ENCODE assay signal across 16 cellular contexts in the genomic region with DNA sequence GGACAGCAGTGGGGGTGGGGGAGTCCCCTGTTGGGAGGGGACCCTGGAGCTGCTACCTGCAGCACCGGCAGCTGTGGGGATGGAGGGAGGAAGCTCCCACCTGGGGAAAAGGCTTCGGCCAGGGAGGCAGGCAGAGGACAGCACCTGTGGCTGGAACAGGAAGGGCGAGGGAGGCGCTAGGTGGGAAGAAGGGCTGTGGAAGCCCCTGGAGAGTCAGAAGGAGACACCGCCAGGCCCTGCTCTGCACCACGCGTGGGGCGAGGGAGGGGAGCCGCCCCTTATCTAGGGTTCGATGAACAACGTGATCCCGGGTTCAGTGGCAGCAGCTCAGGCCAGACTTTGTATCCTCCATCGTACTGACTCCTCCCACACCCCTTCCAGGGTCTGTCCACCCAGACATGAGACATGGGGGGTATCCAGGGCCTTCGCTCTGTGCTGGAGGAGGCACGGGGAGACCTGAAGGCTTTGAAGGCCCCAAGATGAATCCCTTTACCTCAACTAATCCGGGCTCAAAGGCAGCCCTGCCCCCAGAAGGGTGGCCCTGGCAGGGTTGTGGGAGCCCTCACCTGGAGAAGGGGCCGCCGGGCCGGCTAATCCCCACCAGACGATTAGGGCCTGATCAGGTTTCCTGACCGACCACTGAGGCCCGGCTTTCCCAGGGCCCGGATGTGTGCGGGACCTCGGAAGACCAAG.
A peak's percentile ranks its signal among the peaks of the same experiment; 100 is the strongest.
DNase-seq lines count a peak whose midpoint lies in the region; ATAC-seq and TF ChIP-seq lines count a peak whose summit lies in the region.
"Had no signal": no experiment of that assay in that cellular context is flagged by ENCODE, and none has a peak within 500 bp of the region (broad histone marks: within the 10 kb centered on the region; RNA-seq: fewer than 3 reads in every experiment).

No MANE protein-coding gene starts in this region.

- DNase-seq in Right ventricle myocardium superior (peak; percentile 30), right atrium auricular region (ENCODE audit: low spot score) (no peak), activated B cell treated with CpG ODN at 0.5 μM for 24 hours (peak; percentile 9), lower lobe of right lung (peak; percentile 29), upper lobe of right lung (peak; percentile 58), NCI-H510A treated with DMSO at 0.1 percent for 48 hours (lab: John Stamatoyannopoulos, UW) (no peak), NCI-H345 treated with DMSO at 0.1 percent for 48 hours (lab: John Stamatoyannopoulos, UW; ENCODE audit: unreplicated experiment) (no peak)
- DNase-seq: ACHN; CD8-positive, alpha-beta T cell; GDM1; IMR-90; Kasumi-1; NCI-H1930; NCI-H2171 had no signal

- intact Hi-C loops in Right ventricle myocardium superior (cut with DNase I) (no loop called here), activated B cell treated with CpG ODN at 0.5 μM for 24 hours (cut with micrococcal nuclease) (no loop called here), lower lobe of right lung (cut with DNase I) (no loop called here), upper lobe of right lung (cut with DNase I) (no loop called here)

- TF ChIP-seq CTCF in right atrium auricular region (IDR thresholded peaks at IDR 0.05) (no peak), activated B cell treated with CpG ODN at 0.5 μM for 24 hours (IDR thresholded peaks at IDR 0.05) (no peak), lower lobe of right lung (IDR thresholded peaks at IDR 0.05) (no peak), upper lobe of right lung (IDR thresholded peaks at IDR 0.05) (no peak)

- no peaks in the 10 kb centered on the region for H3K36me3 ChIP-seq in right atrium auricular region
- no peaks in the 10 kb centered on the region for H3K36me3 ChIP-seq in lower lobe of right lung
- no peaks in the 10 kb centered on the region for H3K36me3 ChIP-seq in upper lobe of right lung
- H3K36me3 ChIP-seq: Peyer's patch had no signal

- no peaks in the 10 kb centered on the region for H3K9me3 Mint-ChIP-seq in activated B cell treated with CpG ODN at 0.5 μM for 24 hours
- H3K9me3 Mint-ChIP-seq: CD8-positive, alpha-beta T cell had no signal

- H3K27me3 Mint-ChIP-seq in activated B cell treated with CpG ODN at 0.5 μM for 24 hours: peaks cover 7% of the 10 kb centered on the region

- no peak for ATAC-seq in Right ventricle myocardium superior (ENCODE audit: poor library complexity)
- ATAC-seq in activated B cell treated with CpG ODN at 0.5 μM for 24 hours (ENCODE audit: low read depth): no peak
- no peak for ATAC-seq in lower lobe of right lung
- ATAC-seq in upper lobe of right lung: no peak
- no peak for ATAC-seq in HG02852 (IDR thresholded peaks at IDR 0.05; ENCODE audit: unreplicated experiment)
- ATAC-seq: CD8-positive, alpha-beta T cell had no signal

- POLR2A ChIA-PET in activated B cell treated with CpG ODN at 0.5 μM for 24 hours (lab: Charles Lee): no interaction called here

- H3K27ac Mint-ChIP-seq in activated B cell treated with CpG ODN at 0.5 μM for 24 hours: no peak overlapping the region
- H3K27ac Mint-ChIP-seq: CD8-positive, alpha-beta T cell had no signal

- no peak overlapping the region for H3K27ac ChIP-seq in right atrium auricular region
- H3K27ac ChIP-seq in lower lobe of right lung: no peak overlapping the region
- H3K27ac ChIP-seq in upper lobe of right lung: no peak overlapping the region
- H3K27ac ChIP-seq: Peyer's patch had no signal

- H3K4me3 ChIP-seq in right atrium auricular region: no peak overlapping the region
- no peak overlapping the region for H3K4me3 ChIP-seq in lower lobe of right lung
- H3K4me3 ChIP-seq in upper lobe of right lung: no peak overlapping the region
- H3K4me3 ChIP-seq: Peyer's patch had no signal

- H3K9me3 ChIP-seq in right atrium auricular region (no peaks in the 10 kb centered on the region), lower lobe of right lung (no peaks in the 10 kb centered on the region), upper lobe of right lung (no peaks in the 10 kb centered on the region)
- H3K9me3 ChIP-seq: Peyer's patch had no signal

- H3K4me3 Mint-ChIP-seq in activated B cell treated with CpG ODN at 0.5 μM for 24 hours: no peak overlapping the region
- H3K4me3 Mint-ChIP-seq: CD8-positive, alpha-beta T cell had no signal

- H3K4me1 Mint-ChIP-seq in activated B cell treated with CpG ODN at 0.5 μM for 24 hours: peaks cover 2% of the 10 kb centered on the region

- no peaks in the 10 kb centered on the region for H3K36me3 Mint-ChIP-seq in activated B cell treated with CpG ODN at 0.5 μM for 24 hours (ENCODE audit: low read depth)
- H3K36me3 Mint-ChIP-seq: CD8-positive, alpha-beta T cell had no signal

- no peaks in the 10 kb centered on the region for H3K4me1 ChIP-seq in right atrium auricular region
- no peaks in the 10 kb centered on the region for H3K4me1 ChIP-seq in lower lobe of right lung
- H3K4me1 ChIP-seq in upper lobe of right lung: no peaks in the 10 kb centered on the region
- H3K4me1 ChIP-seq: Peyer's patch had no signal

- CTCF ChIA-PET in activated B cell treated with CpG ODN at 0.5 μM for 24 hours (lab: Charles Lee): no interaction called here

- H3K27me3 ChIP-seq in right atrium auricular region (peaks cover 0 to 3% of the 10 kb centered on the region in 2 donors), lower lobe of right lung (ENCODE audit: low read depth) (peaks cover 22% of the 10 kb centered on the region), upper lobe of right lung (peaks cover 11% of the 10 kb centered on the region)
- H3K27me3 ChIP-seq: Peyer's patch had no signal

Comparison
In these comparisons a context has a peak if more than half of its experiments do, and no peak if none do; other contexts are left out.
1. DNase-seq: peak in Right ventricle myocardium superior (single experiment), activated B cell treated with CpG ODN at 0.5 μM for 24 hours (single experiment), lower lobe of right lung (single experiment) and upper lobe of right lung (single experiment); none in right atrium auricular region (single experiment), NCI-H510A treated with DMSO at 0.1 percent for 48 hours (single experiment) and NCI-H345 treated with DMSO at 0.1 percent for 48 hours (single experiment).